9 cellular contexts compared by ENCODE assay signal in the genomic region with DNA sequence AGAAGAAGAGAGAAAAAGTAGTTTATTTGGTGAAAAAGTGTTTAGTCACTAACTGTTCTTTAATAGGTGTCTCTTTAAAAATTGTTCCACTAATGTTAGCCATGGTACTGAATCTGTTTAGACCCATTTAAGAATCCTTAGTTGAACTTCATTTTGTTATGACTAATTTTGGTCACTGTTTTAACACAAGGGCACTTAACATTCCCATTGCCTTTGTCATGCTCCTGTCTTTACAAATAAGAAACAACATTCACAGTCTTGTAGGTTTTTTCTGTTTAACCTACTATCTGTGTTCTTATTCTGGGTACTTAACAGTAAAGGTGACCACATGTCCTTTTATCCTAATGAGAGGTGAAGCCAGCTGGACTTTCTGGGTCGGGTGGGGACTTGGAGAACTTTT.
DNase-seq lines count a peak whose midpoint lies in the region; ATAC-seq and TF ChIP-seq lines count a peak whose summit lies in the region.
"Had no signal": no experiment of that assay in that cellular context is flagged by ENCODE, and none has a peak within 500 bp of the region (broad histone marks: within the 10 kb centered on the region; RNA-seq: fewer than 3 reads in every experiment).

No MANE protein-coding gene starts in this region.

- ATAC-seq in GM19455 (IDR thresholded peaks at IDR 0.05; ENCODE audit: unreplicated experiment), result no peak

- peak overlapping the region; percentile 53 to 76 (median 63) for H3K27ac ChIP-seq in thyroid gland

- H3K4me3 ChIP-seq in fibroblast of villous mesenchyme (ENCODE audit: low read depth, low read length), result no peak overlapping the region
- H3K4me3 ChIP-seq in thyroid gland (replicated peaks in 1 of 3), result no peak overlapping the region

- no peaks in the 10 kb centered on the region for H3K9me3 ChIP-seq in thyroid gland

- H3K4me1 ChIP-seq in thyroid gland, result peaks cover 11 to 12% of the 10 kb centered on the region in 2 donors

- 63 to 70% methylated on average over 1 of the region's 1 CpG for whole genome bisulfite sequencing in thyroid gland, 2 donors

- DNase-seq in H4 (ENCODE audit: low spot score), result peak; percentile 87
- DNase-seq in T1000 (lab: John Stamatoyannopoulos, UW), result peak; percentile 14
- peak; percentile 83 for DNase-seq in fibroblast of villous mesenchyme (ENCODE audit: low read depth)
- DNase-seq in thyroid gland, result peak in 1 of 2 donors; percentile 5
- no peak for DNase-seq in SIG-M5 (lab: John Stamatoyannopoulos, UW)
- DNase-seq in epidermal melanocyte (ENCODE audit: insufficient read length, low spot score), result no peak
- DNase-seq: aorta, NCI-H187 treated with DMSO at 0.1 percent for 48 hours had no signal

- TF ChIP-seq POLR2A in thyroid gland (IDR thresholded peaks at IDR 0.05), result no peak

- no peaks in the 10 kb centered on the region for H3K27me3 ChIP-seq in thyroid gland

- H3K36me3 ChIP-seq in thyroid gland, result no peaks in the 10 kb centered on the region

- TF ChIP-seq CTCF in fibroblast of villous mesenchyme (IDR thresholded peaks at IDR 0.05; ENCODE audit: insufficient read depth, low read depth, low read length) (no peak), thyroid gland (IDR thresholded peaks at IDR 0.05) (no peak)

- intact Hi-C loops in thyroid gland (cut with DNase I), result no loop called here

Comparison
In these comparisons a context has a peak if more than half of its experiments do, and no peak if none do; other contexts are left out.
1. DNase-seq: peak in H4 (single experiment), T1000 (single experiment) and fibroblast of villous mesenchyme (single experiment); none in SIG-M5 (single experiment) and epidermal melanocyte (single experiment).